Comparison of ENCODE assay signal across 1 cellular context in genomic region chr16:35431829-35432663, GRCh38.
TF ChIP-seq lines count a peak whose summit lies in the region.

No MANE protein-coding gene starts in this region.

TF ChIP-seq in HCT116, 20 proteins besides CTCF, POLR2A, EP300 and RAD21 (continued from another document):
- TF ChIP-seq ZBTB33 (IDR thresholded peaks at IDR 0.05; ENCODE audit: extremely low read depth, insufficient replicate concordance, low read length) (no peak), EZH2phosphoT487 (IDR thresholded peaks at IDR 0.05; ENCODE audit: borderline replicate concordance) (no peak), YY1 (IDR thresholded peaks at IDR 0.05; ENCODE audit: extremely low read depth, insufficient replicate concordance, low read depth, low read length) (no peak), SP1 (IDR thresholded peaks at IDR 0.05; ENCODE audit: low read depth) (no peak)
